ENCODE assay signal across 1 cellular context in the genomic region with DNA sequence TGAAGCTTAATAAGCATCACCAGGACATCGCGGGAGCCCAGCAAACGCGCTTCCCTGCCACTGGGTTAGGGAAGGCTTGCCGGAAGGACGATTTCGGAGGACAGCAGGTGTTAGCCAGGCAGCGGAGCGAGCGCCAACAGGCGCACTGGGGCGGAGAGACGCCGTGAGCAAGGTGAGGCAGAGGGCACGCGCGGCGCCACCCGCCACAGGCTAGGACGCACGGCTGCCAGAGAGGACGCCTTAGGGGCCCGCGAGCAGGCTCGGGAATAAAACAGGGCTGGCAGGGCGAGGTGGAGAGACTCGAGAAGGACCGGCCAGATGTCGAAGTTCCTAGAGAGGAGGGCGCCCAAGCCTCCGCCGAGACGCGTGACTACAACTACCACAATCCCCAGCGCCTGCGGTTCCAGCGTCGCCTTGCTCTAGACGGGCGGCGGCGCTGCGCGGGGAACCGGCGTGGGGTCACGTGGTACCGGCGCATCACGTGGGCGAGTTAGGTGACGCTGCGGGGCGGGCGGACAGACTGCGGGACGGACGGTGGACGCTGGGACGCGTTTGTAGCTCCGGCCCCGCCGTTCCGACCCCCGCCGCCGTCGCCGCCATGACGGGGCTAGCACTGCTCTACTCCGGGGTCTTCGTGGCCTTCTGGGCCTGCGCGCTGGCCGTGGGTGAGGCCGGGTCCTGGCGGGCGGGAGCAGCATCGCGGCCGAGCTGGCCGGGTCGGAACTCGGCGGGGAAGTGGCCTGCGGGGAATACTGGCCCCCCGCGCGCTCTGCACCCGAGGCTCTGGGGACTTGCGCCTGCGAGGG.
TF ChIP-seq lines count a peak whose summit lies in the region.

A gene (plus strand): TSS at position 518 of the 806 bp plus-strand sequence. CDS start 81 bp downstream, at position 599.

TF ChIP-seq in K562, 482 proteins besides CTCF, POLR2A, EP300 and RAD21 (continued from another document and continues in another):
- TF ChIP-seq ZNF57 (CRISPR knock-in tag; IDR thresholded peaks at IDR 0.05) (no peak), PCBP1 (IDR thresholded peaks at IDR 0.05; ENCODE audit: low read depth, low read length, poor library complexity, severe bottlenecking) (no peak), POLR2B (IDR thresholded peaks at IDR 0.05; ENCODE audit: low read depth, partially characterized antibody) (peak; percentile 76), TFAM (CRISPR knock-in tag; conservative IDR thresholded peaks at IDR 0.05) (no peak), ILK (tag; IDR thresholded peaks at IDR 0.05; ENCODE audit: borderline replicate concordance, low read depth) (no peak), EGR1 (conservative IDR thresholded peaks at IDR 0.05) (peak; percentile 90), SIX5 (IDR thresholded peaks at IDR 0.05; ENCODE audit: borderline replicate concordance in 1 of 2, insufficient read depth in 1 of 2, low read depth in 1 of 2, low read length in 2 of 2) (peak; percentile 92 to 94), TEAD2 (tag; IDR thresholded peaks at IDR 0.05) (no peak), MEIS2 (IDR thresholded peaks at IDR 0.05; ENCODE audit: partially characterized antibody) (peak; percentile 30), CHCHD3 (CRISPR knock-in tag; IDR thresholded peaks at IDR 0.05) (no peak), ZC3H4 (CRISPR knock-in tag; IDR thresholded peaks at IDR 0.05; ENCODE audit: borderline replicate concordance) (no peak), EHMT2 (IDR thresholded peaks at IDR 0.05) (no peak), TARDBP (IDR thresholded peaks at IDR 0.05) (peak; percentile 69), ATF1 (CRISPR knock-in tag; IDR thresholded peaks at IDR 0.05) (peak; percentile 93), ATF1 (tag; IDR thresholded peaks at IDR 0.05) (peak; percentile 98)
- TF ChIP-seq, protein P1, sequence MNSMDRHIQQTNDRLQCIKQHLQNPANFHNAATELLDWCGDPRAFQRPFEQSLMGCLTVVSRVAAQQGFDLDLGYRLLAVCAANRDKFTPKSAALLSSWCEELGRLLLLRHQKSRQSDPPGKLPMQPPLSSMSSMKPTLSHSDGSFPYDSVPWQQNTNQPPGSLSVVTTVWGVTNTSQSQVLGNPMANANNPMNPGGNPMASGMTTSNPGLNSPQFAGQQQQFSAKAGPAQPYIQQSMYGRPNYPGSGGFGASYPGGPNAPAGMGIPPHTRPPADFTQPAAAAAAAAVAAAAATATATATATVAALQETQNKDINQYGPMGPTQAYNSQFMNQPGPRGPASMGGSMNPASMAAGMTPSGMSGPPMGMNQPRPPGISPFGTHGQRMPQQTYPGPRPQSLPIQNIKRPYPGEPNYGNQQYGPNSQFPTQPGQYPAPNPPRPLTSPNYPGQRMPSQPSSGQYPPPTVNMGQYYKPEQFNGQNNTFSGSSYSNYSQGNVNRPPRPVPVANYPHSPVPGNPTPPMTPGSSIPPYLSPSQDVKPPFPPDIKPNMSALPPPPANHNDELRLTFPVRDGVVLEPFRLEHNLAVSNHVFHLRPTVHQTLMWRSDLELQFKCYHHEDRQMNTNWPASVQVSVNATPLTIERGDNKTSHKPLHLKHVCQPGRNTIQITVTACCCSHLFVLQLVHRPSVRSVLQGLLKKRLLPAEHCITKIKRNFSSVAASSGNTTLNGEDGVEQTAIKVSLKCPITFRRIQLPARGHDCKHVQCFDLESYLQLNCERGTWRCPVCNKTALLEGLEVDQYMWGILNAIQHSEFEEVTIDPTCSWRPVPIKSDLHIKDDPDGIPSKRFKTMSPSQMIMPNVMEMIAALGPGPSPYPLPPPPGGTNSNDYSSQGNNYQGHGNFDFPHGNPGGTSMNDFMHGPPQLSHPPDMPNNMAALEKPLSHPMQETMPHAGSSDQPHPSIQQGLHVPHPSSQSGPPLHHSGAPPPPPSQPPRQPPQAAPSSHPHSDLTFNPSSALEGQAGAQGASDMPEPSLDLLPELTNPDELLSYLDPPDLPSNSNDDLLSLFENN (IDR thresholded peaks at IDR 0.05; ENCODE audit: low read depth in 2 of 2, low read length in 2 of 2) = no peak; a peak in 1 of 4 replicates
- TF ChIP-seq, protein P2, sequence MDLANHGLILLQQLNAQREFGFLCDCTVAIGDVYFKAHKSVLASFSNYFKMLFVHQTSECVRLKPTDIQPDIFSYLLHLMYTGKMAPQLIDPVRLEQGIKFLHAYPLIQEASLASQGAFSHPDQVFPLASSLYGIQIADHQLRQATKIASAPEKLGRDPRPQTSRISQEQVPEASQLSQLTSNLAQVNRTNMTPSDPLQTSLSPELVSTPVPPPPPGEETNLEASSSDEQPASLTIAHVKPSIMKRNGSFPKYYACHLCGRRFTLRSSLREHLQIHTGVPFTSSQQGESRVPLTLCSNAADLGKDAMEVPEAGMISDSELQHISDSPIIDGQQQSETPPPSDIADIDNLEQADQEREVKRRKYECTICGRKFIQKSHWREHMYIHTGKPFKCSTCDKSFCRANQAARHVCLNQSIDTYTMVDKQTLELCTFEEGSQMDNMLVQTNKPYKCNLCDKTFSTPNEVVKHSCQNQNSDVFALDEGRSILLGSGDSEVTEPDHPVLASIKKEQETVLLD (IDR thresholded peaks at IDR 0.05) = peak; percentile 96
- TF ChIP-seq, protein P3, sequence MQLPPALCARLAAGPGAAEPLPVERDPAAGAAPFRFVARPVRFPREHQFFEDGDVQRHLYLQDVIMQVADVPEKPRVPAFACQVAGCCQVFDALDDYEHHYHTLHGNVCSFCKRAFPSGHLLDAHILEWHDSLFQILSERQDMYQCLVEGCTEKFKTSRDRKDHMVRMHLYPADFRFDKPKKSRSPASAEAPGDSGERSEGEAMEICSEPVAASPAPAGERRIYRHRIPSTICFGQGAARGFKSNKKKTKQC (CRISPR knock-in tag; IDR thresholded peaks at IDR 0.05) = peak; percentile 71
- TF ChIP-seq, protein P4, sequence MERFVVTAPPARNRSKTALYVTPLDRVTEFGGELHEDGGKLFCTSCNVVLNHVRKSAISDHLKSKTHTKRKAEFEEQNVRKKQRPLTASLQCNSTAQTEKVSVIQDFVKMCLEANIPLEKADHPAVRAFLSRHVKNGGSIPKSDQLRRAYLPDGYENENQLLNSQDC (CRISPR knock-in tag; IDR thresholded peaks at IDR 0.05) = no peak; the same call in 1 of the 2 replicates
- TF ChIP-seq, protein P5, sequence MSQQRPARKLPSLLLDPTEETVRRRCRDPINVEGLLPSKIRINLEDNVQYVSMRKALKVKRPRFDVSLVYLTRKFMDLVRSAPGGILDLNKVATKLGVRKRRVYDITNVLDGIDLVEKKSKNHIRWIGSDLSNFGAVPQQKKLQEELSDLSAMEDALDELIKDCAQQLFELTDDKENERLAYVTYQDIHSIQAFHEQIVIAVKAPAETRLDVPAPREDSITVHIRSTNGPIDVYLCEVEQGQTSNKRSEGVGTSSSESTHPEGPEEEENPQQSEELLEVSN (IDR thresholded peaks at IDR 0.05; ENCODE audit: borderline replicate concordance in 1 of 2, extremely low read depth in 1 of 2, insufficient read depth in 1 of 2, insufficient read length in 1 of 2, low read depth in 1 of 2, low read length in 1 of 2, poor library complexity in 1 of 2, severe bottlenecking in 1 of 2) = peak; percentile 94 to 96
- TF ChIP-seq, protein P6, sequence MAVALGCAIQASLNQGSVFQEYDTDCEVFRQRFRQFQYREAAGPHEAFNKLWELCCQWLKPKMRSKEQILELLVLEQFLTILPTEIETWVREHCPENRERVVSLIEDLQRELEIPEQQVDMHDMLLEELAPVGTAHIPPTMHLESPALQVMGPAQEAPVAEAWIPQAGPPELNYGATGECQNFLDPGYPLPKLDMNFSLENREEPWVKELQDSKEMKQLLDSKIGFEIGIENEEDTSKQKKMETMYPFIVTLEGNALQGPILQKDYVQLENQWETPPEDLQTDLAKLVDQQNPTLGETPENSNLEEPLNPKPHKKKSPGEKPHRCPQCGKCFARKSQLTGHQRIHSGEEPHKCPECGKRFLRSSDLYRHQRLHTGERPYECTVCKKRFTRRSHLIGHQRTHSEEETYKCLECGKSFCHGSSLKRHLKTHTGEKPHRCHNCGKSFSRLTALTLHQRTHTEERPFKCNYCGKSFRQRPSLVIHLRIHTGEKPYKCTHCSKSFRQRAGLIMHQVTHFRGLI (CRISPR knock-in tag; IDR thresholded peaks at IDR 0.05) = no peak
- TF ChIP-seq, protein P7, sequence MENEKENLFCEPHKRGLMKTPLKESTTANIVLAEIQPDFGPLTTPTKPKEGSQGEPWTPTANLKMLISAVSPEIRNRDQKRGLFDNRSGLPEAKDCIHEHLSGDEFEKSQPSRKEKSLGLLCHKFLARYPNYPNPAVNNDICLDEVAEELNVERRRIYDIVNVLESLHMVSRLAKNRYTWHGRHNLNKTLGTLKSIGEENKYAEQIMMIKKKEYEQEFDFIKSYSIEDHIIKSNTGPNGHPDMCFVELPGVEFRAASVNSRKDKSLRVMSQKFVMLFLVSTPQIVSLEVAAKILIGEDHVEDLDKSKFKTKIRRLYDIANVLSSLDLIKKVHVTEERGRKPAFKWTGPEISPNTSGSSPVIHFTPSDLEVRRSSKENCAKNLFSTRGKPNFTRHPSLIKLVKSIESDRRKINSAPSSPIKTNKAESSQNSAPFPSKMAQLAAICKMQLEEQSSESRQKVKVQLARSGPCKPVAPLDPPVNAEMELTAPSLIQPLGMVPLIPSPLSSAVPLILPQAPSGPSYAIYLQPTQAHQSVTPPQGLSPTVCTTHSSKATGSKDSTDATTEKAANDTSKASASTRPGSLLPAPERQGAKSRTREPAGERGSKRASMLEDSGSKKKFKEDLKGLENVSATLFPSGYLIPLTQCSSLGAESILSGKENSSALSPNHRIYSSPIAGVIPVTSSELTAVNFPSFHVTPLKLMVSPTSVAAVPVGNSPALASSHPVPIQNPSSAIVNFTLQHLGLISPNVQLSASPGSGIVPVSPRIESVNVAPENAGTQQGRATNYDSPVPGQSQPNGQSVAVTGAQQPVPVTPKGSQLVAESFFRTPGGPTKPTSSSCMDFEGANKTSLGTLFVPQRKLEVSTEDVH (IDR thresholded peaks at IDR 0.05; ENCODE audit: low read depth, partially characterized antibody) = peak; percentile 79
- TF ChIP-seq, protein P8, sequence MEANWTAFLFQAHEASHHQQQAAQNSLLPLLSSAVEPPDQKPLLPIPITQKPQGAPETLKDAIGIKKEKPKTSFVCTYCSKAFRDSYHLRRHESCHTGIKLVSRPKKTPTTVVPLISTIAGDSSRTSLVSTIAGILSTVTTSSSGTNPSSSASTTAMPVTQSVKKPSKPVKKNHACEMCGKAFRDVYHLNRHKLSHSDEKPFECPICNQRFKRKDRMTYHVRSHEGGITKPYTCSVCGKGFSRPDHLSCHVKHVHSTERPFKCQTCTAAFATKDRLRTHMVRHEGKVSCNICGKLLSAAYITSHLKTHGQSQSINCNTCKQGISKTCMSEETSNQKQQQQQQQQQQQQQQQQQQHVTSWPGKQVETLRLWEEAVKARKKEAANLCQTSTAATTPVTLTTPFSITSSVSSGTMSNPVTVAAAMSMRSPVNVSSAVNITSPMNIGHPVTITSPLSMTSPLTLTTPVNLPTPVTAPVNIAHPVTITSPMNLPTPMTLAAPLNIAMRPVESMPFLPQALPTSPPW (CRISPR knock-in tag; IDR thresholded peaks at IDR 0.05) = peak; percentile 77
- TF ChIP-seq, protein P9, sequence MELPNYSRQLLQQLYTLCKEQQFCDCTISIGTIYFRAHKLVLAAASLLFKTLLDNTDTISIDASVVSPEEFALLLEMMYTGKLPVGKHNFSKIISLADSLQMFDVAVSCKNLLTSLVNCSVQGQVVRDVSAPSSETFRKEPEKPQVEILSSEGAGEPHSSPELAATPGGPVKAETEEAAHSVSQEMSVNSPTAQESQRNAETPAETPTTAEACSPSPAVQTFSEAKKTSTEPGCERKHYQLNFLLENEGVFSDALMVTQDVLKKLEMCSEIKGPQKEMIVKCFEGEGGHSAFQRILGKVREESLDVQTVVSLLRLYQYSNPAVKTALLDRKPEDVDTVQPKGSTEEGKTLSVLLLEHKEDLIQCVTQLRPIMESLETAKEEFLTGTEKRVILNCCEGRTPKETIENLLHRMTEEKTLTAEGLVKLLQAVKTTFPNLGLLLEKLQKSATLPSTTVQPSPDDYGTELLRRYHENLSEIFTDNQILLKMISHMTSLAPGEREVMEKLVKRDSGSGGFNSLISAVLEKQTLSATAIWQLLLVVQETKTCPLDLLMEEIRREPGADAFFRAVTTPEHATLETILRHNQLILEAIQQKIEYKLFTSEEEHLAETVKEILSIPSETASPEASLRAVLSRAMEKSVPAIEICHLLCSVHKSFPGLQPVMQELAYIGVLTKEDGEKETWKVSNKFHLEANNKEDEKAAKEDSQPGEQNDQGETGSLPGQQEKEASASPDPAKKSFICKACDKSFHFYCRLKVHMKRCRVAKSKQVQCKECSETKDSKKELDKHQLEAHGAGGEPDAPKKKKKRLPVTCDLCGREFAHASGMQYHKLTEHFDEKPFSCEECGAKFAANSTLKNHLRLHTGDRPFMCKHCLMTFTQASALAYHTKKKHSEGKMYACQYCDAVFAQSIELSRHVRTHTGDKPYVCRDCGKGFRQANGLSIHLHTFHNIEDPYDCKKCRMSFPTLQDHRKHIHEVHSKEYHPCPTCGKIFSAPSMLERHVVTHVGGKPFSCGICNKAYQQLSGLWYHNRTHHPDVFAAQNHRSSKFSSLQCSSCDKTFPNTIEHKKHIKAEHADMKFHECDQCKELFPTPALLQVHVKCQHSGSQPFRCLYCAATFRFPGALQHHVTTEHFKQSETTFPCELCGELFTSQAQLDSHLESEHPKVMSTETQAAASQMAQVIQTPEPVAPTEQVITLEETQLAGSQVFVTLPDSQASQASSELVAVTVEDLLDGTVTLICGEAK (IDR thresholded peaks at IDR 0.05) = peak; percentile 43
- TF ChIP-seq, protein P9 (CRISPR knock-in tag; IDR thresholded peaks at IDR 0.05) = no peak; the same call in 1 of the 2 replicates
- TF ChIP-seq, protein P10, sequence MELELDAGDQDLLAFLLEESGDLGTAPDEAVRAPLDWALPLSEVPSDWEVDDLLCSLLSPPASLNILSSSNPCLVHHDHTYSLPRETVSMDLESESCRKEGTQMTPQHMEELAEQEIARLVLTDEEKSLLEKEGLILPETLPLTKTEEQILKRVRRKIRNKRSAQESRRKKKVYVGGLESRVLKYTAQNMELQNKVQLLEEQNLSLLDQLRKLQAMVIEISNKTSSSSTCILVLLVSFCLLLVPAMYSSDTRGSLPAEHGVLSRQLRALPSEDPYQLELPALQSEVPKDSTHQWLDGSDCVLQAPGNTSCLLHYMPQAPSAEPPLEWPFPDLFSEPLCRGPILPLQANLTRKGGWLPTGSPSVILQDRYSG (tag; conservative IDR thresholded peaks at IDR 0.05; ENCODE audit: low read depth) = no peak
